8 cellular contexts compared by ENCODE assay signal in genomic region chrX:53281321-53281822, GRCh38. TPM values are rescaled to one million over a fixed set of nuclear protein-coding genes. Genes with fewer than 3 reads are reported as not detected.
DNase-seq lines count a peak whose midpoint lies in the region; ATAC-seq and FAIRE-seq lines count a peak whose summit lies in the region.

Gene IQSEC2, minus strand, starts transcription at chrX:53281584.

- H3K27ac ChIP-seq in urinary bladder (ENCODE audit: low read depth) = peak within 1 kb of the TSS; percentile 48

- H3K4me1 ChIP-seq in urinary bladder (ENCODE audit: insufficient read depth) = no peaks in the 10 kb centered on the region

- DNase-seq in H7 (peak; percentile 88), RPMI7951 (ENCODE audit: low read depth) (peak; percentile 87), mesenteric fat pad (ENCODE audit: low spot score) (no peak), NCI-H146 treated with DMSO at 0.1 percent for 48 hours (lab: John Stamatoyannopoulos, UW; ENCODE audit: unreplicated experiment) (no peak)

- ATAC-seq in HG02798 (IDR thresholded peaks at IDR 0.05; ENCODE audit: poor library complexity, unreplicated experiment) (no peak), GM18907 (IDR thresholded peaks at IDR 0.05; ENCODE audit: unreplicated experiment) (no peak)

- peak; percentile 12 for FAIRE-seq in endometrium (lab: Jason Lieb, UNC)

- H3K4me3 ChIP-seq in H7 (ENCODE audit: insufficient read depth, low read depth, low read length) = no peak within 1 kb of the TSS; the same call in 1 of the 2 replicates
- peak within 1 kb of the TSS; percentile 37 for H3K4me3 ChIP-seq in urinary bladder (ENCODE audit: low read depth, low read length)

- H3K36me3 ChIP-seq in H7 (replicated peaks; ENCODE audit: control insufficient read depth, insufficient read depth, low read length) (no peaks in the 10 kb centered on the region), urinary bladder (ENCODE audit: insufficient read depth) (no peaks in the 10 kb centered on the region)

- H3K27me3 ChIP-seq in H7 (ENCODE audit: control insufficient read depth, insufficient read depth, low read length) = no peaks in the 10 kb centered on the region

- WGBS in urinary bladder = 4% methylated on average over 9 of the region's 9 CpGs

RNA-seq across cellular contexts. Expression of gene IQSEC2, which starts in this region (rescaled TPM):
- total RNA-seq in H7 (2014; rRNA removed; shearing (Covaris generic)) = 13.4 and 16.9 TPM in 2 replicates
- 28.4 and 42.4 TPM in 2 replicates for total RNA-seq in RPMI7951 (2014; rRNA removed; shearing (Covaris generic))
- 15.4 TPM for total RNA-seq in mesenteric fat pad
- total RNA-seq in urinary bladder = 6.6 TPM
- 15.7 TPM for polyA plus RNA-seq in urinary bladder

Comparison
In these comparisons a context has a peak if more than half of its experiments do, and no peak if none do; other contexts are left out.
1. DNase-seq: peak in H7 (single experiment) and RPMI7951 (single experiment); none in mesenteric fat pad (single experiment) and NCI-H146 treated with DMSO at 0.1 percent for 48 hours (single experiment).